26 cellular contexts compared by ENCODE assay signal in the genomic region with DNA sequence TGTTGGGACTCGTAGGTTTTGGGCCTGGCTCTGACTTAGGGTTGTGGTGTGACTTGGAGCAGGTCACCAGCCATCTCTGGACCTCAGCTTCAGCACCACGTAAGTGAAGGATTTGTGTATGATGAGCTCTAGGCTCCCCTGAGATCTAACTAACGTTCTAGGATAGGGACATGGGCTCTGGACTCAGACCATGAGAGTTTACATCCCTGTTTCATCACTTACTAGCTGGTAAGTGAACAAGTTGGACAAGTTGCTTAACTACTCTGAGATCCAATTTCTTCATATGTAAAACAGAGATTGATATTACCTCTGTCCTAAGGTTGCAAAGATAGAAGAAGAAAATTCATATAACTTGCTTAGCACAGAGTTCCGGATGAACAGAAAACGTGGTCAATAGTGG. TPM values are rescaled to one million over a fixed set of nuclear protein-coding genes. Genes with fewer than 3 reads are reported as not detected.
"Had no signal": no experiment of that assay in that cellular context is flagged by ENCODE, and none has a peak within 500 bp of the region (broad histone marks: within the 10 kb centered on the region; RNA-seq: fewer than 3 reads in every experiment).

No MANE protein-coding gene starts in this region.

- H3K36me3 Mint-ChIP-seq: activated CD4-positive, alpha-beta memory T cell treated with anti-CD3 and anti-CD28 coated beads for 36 hours; activated naive CD8-positive, alpha-beta T cell treated with anti-CD3 and anti-CD28 coated beads for 36 hours; brain; stimulated activated memory B cell treated with anti-CD40 and anti-IgM and Interleukin-4, amounts not matched to agents 10 μg/mL and 1 μg/mL and 100 μg/mL, for 72 hours; type B pancreatic cell; WTC11 had no signal

- DNase-seq: activated CD4-positive, alpha-beta memory T cell treated with anti-CD3 and anti-CD28 coated beads for 36 hours; activated CD4-positive, alpha-beta T cell treated with anti-CD3 and anti-CD28 coated beads for 36 hours; activated gamma-delta T cell treated with Interleukin-2 at 50 U/mL for 16 hours; activated naive CD8-positive, alpha-beta T cell treated with anti-CD3 and anti-CD28 coated beads for 36 hours; activated T-cell treated with anti-CD3 and anti-CD28 coated beads for 4 hours; central memory CD4-positive, alpha-beta T cell; colonic mucosa; foreskin melanocyte; hypothalamus; left ventricle myocardium inferior; ovary; right lobe of liver; spleen; stimulated activated CD4-positive, alpha-beta T cell treated with anti-CD3 and anti-CD28 coated beads, Interleukin-4, amount 100 ng/mL, for 4 hours; testis had no signal

- H3K4me3 ChIP-seq: colonic mucosa, esophagus muscularis mucosa, left ventricle myocardium inferior, ovary, right lobe of liver, testis had no signal

- H3K27me3 ChIP-seq: colonic mucosa, esophagus muscularis mucosa, ovary, right lobe of liver, spleen, testis had no signal

- H3K27me3 Mint-ChIP-seq: activated CD4-positive, alpha-beta memory T cell treated with anti-CD3 and anti-CD28 coated beads for 36 hours; activated CD4-positive, alpha-beta T cell treated with anti-CD3 and anti-CD28 coated beads for 36 hours; activated naive CD8-positive, alpha-beta T cell treated with anti-CD3 and anti-CD28 coated beads for 36 hours; stimulated activated memory B cell treated with anti-CD40 and anti-IgM and Interleukin-4, amounts not matched to agents 10 μg/mL and 1 μg/mL and 100 μg/mL, for 72 hours; type B pancreatic cell had no signal

- H3K9me3 ChIP-seq: colonic mucosa, esophagus muscularis mucosa, left ventricle myocardium inferior, ovary, right lobe of liver, spleen, testis had no signal

- H3K27ac Mint-ChIP-seq: activated CD4-positive, alpha-beta memory T cell treated with anti-CD3 and anti-CD28 coated beads for 36 hours; activated CD4-positive, alpha-beta T cell treated with anti-CD3 and anti-CD28 coated beads for 36 hours; activated naive CD8-positive, alpha-beta T cell treated with anti-CD3 and anti-CD28 coated beads for 36 hours; activated T-helper 1 cell treated with anti-CD3 and anti-CD28 coated beads, Interleukin-12 subunit alpha, Interleukin-12 subunit beta, Interleukin-2, Interleukin-4 antibody, amounts not matched to agents 30 ng/mL and 10 ng/mL and 1 ng/mL, durations not matched to agents 14 hours and 24 hours and 36 hours; brain; stimulated activated memory B cell treated with anti-CD40 and anti-IgM and Interleukin-4, amounts not matched to agents 10 μg/mL and 1 μg/mL and 100 μg/mL, for 72 hours; type B pancreatic cell; WTC11 had no signal

- H3K9me3 Mint-ChIP-seq: activated CD4-positive, alpha-beta memory T cell treated with anti-CD3 and anti-CD28 coated beads for 36 hours; activated naive CD8-positive, alpha-beta T cell treated with anti-CD3 and anti-CD28 coated beads for 36 hours; activated T-helper 1 cell treated with anti-CD3 and anti-CD28 coated beads, Interleukin-12 subunit alpha, Interleukin-12 subunit beta, Interleukin-2, Interleukin-4 antibody, amounts not matched to agents 30 ng/mL and 10 ng/mL and 1 ng/mL, durations not matched to agents 14 hours and 24 hours and 36 hours; brain; neural crest cell; stimulated activated memory B cell treated with anti-CD40 and anti-IgM and Interleukin-4, amounts not matched to agents 10 μg/mL and 1 μg/mL and 100 μg/mL, for 72 hours; type B pancreatic cell; WTC11 had no signal

- H3K4me3 Mint-ChIP-seq: activated CD4-positive, alpha-beta memory T cell treated with anti-CD3 and anti-CD28 coated beads for 36 hours; activated CD4-positive, alpha-beta T cell treated with anti-CD3 and anti-CD28 coated beads for 36 hours; activated naive CD8-positive, alpha-beta T cell treated with anti-CD3 and anti-CD28 coated beads for 36 hours; activated T-helper 1 cell treated with anti-CD3 and anti-CD28 coated beads, Interleukin-12 subunit alpha, Interleukin-12 subunit beta, Interleukin-2, Interleukin-4 antibody, amounts not matched to agents 30 ng/mL and 10 ng/mL and 1 ng/mL, durations not matched to agents 14 hours and 24 hours and 36 hours; brain; neural crest cell; stimulated activated memory B cell treated with anti-CD40 and anti-IgM and Interleukin-4, amounts not matched to agents 10 μg/mL and 1 μg/mL and 100 μg/mL, for 72 hours; type B pancreatic cell; WTC11 had no signal

- H3K4me1 ChIP-seq: left ventricle myocardium inferior, right lobe of liver had no signal

- H3K36me3 ChIP-seq: colonic mucosa, esophagus muscularis mucosa, left ventricle myocardium inferior, ovary, right lobe of liver, spleen had no signal

- H3K4me1 Mint-ChIP-seq: activated CD4-positive, alpha-beta T cell treated with anti-CD3 and anti-CD28 coated beads for 36 hours; activated naive CD8-positive, alpha-beta T cell treated with anti-CD3 and anti-CD28 coated beads for 36 hours had no signal

- H3K27ac ChIP-seq: colonic mucosa, ovary, right lobe of liver had no signal

RNA-seq across cellular contexts. Expression of a gene that starts 20.3 kb away (rescaled TPM):
- total RNA-seq: activated CD4-positive, alpha-beta memory T cell treated with anti-CD3 and anti-CD28 coated beads for 36 hours; activated CD4-positive, alpha-beta T cell treated with anti-CD3 and anti-CD28 coated beads for 36 hours; activated naive CD8-positive, alpha-beta T cell treated with anti-CD3 and anti-CD28 coated beads for 36 hours; activated T-helper 1 cell treated with anti-CD3 and anti-CD28 coated beads, Interleukin-12 subunit alpha, Interleukin-12 subunit beta, Interleukin-2, Interleukin-4 antibody, amounts not matched to agents 30 ng/mL and 10 ng/mL and 1 ng/mL, durations not matched to agents 14 hours and 24 hours and 36 hours; kidney epithelial cell; left ventricle myocardium inferior; mammary epithelial cell; myocyte; neural crest cell; right lobe of liver; T-helper 2 cell treated with Interferon-gamma antibody and Interleukin-4, amounts not matched to agents 100 ng/mL and 5 ng/mL, for 36 hours; WTC11 had no signal
- polyA plus RNA-seq: mammary epithelial cell had no signal
